ENCODE assay signal across 32 cellular contexts in genomic region chr10:131115801-131116200, GRCh38.
"Had no signal": no experiment of that assay in that cellular context is flagged by ENCODE, and none has a peak within 500 bp of the region (broad histone marks: within the 10 kb centered on the region; RNA-seq: fewer than 3 reads in every experiment).

No MANE protein-coding gene starts in this region.

- H3K4me3 Mint-ChIP-seq: activated CD4-positive, alpha-beta memory T cell treated with anti-CD3 and anti-CD28 coated beads, Interleukin-2, amount 10 ng/mL, durations not matched to agents 7 days and 5 days; activated CD4-positive, alpha-beta T cell treated with anti-CD3 and anti-CD28 coated beads, Interleukin-2, amount 10 ng/mL, durations not matched to agents 7 days and 5 days; activated naive CD4-positive, alpha-beta T cell treated with anti-CD3 and anti-CD28 coated beads, Interleukin-2, amount 10 ng/mL, durations not matched to agents 7 days and 5 days; activated naive CD8-positive, alpha-beta T cell treated with anti-CD3 and anti-CD28 coated beads, Interleukin-2, amount 10 ng/mL, durations not matched to agents 7 days and 5 days; activated T-cell treated with anti-CD3 and anti-CD28 coated beads, Interleukin-2, amount 50 U/mL, for 24 hours; activated T-cell treated with anti-CD3 and anti-CD28 coated beads, Interleukin-2, amount 50 U/mL, for 72 hours; brain; dendritic cell treated with granulocyte-macrophage colony-stimulating factor and Interleukin-4, amounts not matched to agents 40 ng/mL and 50 ng/mL, for 4 days; effector memory CD8-positive, alpha-beta T cell; T-cell; T-helper 1 cell treated with Interleukin-12 subunit alpha and Interleukin-12 subunit beta and Interleukin-4 antibody, amounts not matched to agents 30 μg/mL and 1 μg/mL, for 36 hours had no signal

- H3K27me3 ChIP-seq: ascending aorta, breast epithelium, cardiac muscle cell, colonic mucosa, esophagus squamous epithelium had no signal

- H3K36me3 Mint-ChIP-seq: activated naive CD4-positive, alpha-beta T cell treated with anti-CD3 and anti-CD28 coated beads, Interleukin-2, amount 10 ng/mL, durations not matched to agents 7 days and 5 days; activated naive CD4-positive, alpha-beta T cell treated with anti-CD3 and anti-CD28 coated beads, Interleukin-2, amount 50 U/mL, for 72 hours; activated naive CD8-positive, alpha-beta T cell treated with anti-CD3 and anti-CD28 coated beads, Interleukin-2, amount 10 ng/mL, durations not matched to agents 7 days and 5 days; brain; T-cell had no signal

- H3K27ac ChIP-seq: ascending aorta, breast epithelium, cardiac muscle cell, colonic mucosa, dorsolateral prefrontal cortex, esophagus squamous epithelium had no signal

- H3K4me3 ChIP-seq: ascending aorta, breast epithelium, cardiac muscle cell, colonic mucosa, dorsolateral prefrontal cortex, esophagus squamous epithelium had no signal

- H3K27ac Mint-ChIP-seq: activated CD4-positive, alpha-beta memory T cell treated with anti-CD3 and anti-CD28 coated beads, Interleukin-2, amount 10 ng/mL, durations not matched to agents 7 days and 5 days; activated CD4-positive, alpha-beta T cell treated with anti-CD3 and anti-CD28 coated beads, Interleukin-2, amount 10 ng/mL, durations not matched to agents 7 days and 5 days; activated naive CD4-positive, alpha-beta T cell treated with anti-CD3 and anti-CD28 coated beads, Interleukin-2, amount 10 ng/mL, durations not matched to agents 7 days and 5 days; activated naive CD8-positive, alpha-beta T cell treated with anti-CD3 and anti-CD28 coated beads, Interleukin-2, amount 10 ng/mL, durations not matched to agents 7 days and 5 days; activated T-cell treated with anti-CD3 and anti-CD28 coated beads, Interleukin-2, amount 50 U/mL, for 24 hours; activated T-cell treated with anti-CD3 and anti-CD28 coated beads, Interleukin-2, amount 50 U/mL, for 72 hours; dendritic cell treated with granulocyte-macrophage colony-stimulating factor and Interleukin-4, amounts not matched to agents 40 ng/mL and 50 ng/mL, for 4 days; effector memory CD8-positive, alpha-beta T cell; T-cell; T-helper 1 cell treated with Interleukin-12 subunit alpha and Interleukin-12 subunit beta and Interleukin-4 antibody, amounts not matched to agents 30 μg/mL and 1 μg/mL, for 36 hours had no signal

- H3K9me3 ChIP-seq: ascending aorta, breast epithelium, colonic mucosa, esophagus squamous epithelium had no signal

- H3K36me3 ChIP-seq: ascending aorta, breast epithelium, cardiac muscle cell, colonic mucosa, esophagus squamous epithelium had no signal

- H3K4me1 Mint-ChIP-seq: activated CD4-positive, alpha-beta memory T cell treated with anti-CD3 and anti-CD28 coated beads, Interleukin-2, amount 10 ng/mL, durations not matched to agents 7 days and 5 days; activated CD4-positive, alpha-beta T cell treated with anti-CD3 and anti-CD28 coated beads, Interleukin-2, amount 10 ng/mL, durations not matched to agents 7 days and 5 days; activated naive CD4-positive, alpha-beta T cell treated with anti-CD3 and anti-CD28 coated beads, Interleukin-2, amount 10 ng/mL, durations not matched to agents 7 days and 5 days; activated naive CD8-positive, alpha-beta T cell treated with anti-CD3 and anti-CD28 coated beads, Interleukin-2, amount 10 ng/mL, durations not matched to agents 7 days and 5 days had no signal

- H3K9me3 Mint-ChIP-seq: activated CD4-positive, alpha-beta T cell treated with anti-CD3 and anti-CD28 coated beads, Interleukin-2, amount 10 ng/mL, durations not matched to agents 7 days and 5 days; activated naive CD4-positive, alpha-beta T cell treated with anti-CD3 and anti-CD28 coated beads, Interleukin-2, amount 10 ng/mL, durations not matched to agents 7 days and 5 days; activated naive CD4-positive, alpha-beta T cell treated with anti-CD3 and anti-CD28 coated beads, Interleukin-2, amount 50 U/mL, for 72 hours; activated naive CD8-positive, alpha-beta T cell treated with anti-CD3 and anti-CD28 coated beads, Interleukin-2, amount 10 ng/mL, durations not matched to agents 7 days and 5 days; activated T-cell treated with anti-CD3 and anti-CD28 coated beads, Interleukin-2, amount 50 U/mL, for 24 hours; activated T-cell treated with anti-CD3 and anti-CD28 coated beads, Interleukin-2, amount 50 U/mL, for 72 hours; dendritic cell treated with granulocyte-macrophage colony-stimulating factor and Interleukin-4, amounts not matched to agents 40 ng/mL and 50 ng/mL, for 4 days; T-cell; T-helper 1 cell treated with Interleukin-12 subunit alpha and Interleukin-12 subunit beta and Interleukin-4 antibody, amounts not matched to agents 30 μg/mL and 1 μg/mL, for 36 hours had no signal

- H3K4me1 ChIP-seq: ascending aorta, breast epithelium, colonic mucosa, esophagus squamous epithelium had no signal

- DNase-seq: activated CD4-positive, alpha-beta memory T cell treated with anti-CD3 and anti-CD28 coated beads, Interleukin-2, amount 10 ng/mL, durations not matched to agents 7 days and 5 days; activated CD4-positive, alpha-beta T cell treated with anti-CD3 and anti-CD28 coated beads for 1 hour; activated CD4-positive, alpha-beta T cell treated with anti-CD3 and anti-CD28 coated beads for 4 hours; activated CD4-positive, alpha-beta T cell treated with anti-CD3 and anti-CD28 coated beads, Interleukin-2, amount 10 ng/mL, durations not matched to agents 7 days and 5 days; activated CD4-positive, alpha-beta T cell treated with anti-CD3 and anti-CD28 coated beads, Interleukin-2, amount 50 U/mL, for 4 hours; activated CD8-positive, alpha-beta memory T cell treated with anti-CD3 and anti-CD28 coated beads, Interleukin-2, amount 50 U/mL, for 48 hours; activated gamma-delta T cell; activated naive CD4-positive, alpha-beta T cell; activated naive CD4-positive, alpha-beta T cell treated with anti-CD3 and anti-CD28 coated beads, Interleukin-2, amount 10 ng/mL, durations not matched to agents 7 days and 5 days; activated naive CD8-positive, alpha-beta T cell treated with anti-CD3 and anti-CD28 coated beads, Interleukin-2, amount 10 ng/mL, durations not matched to agents 7 days and 5 days; activated T-cell treated with anti-CD3 and anti-CD28 coated beads for 4 hours; activated T-cell treated with anti-CD3 and anti-CD28 coated beads, Interleukin-2, amount 50 U/mL, for 24 hours; activated T-cell treated with anti-CD3 and anti-CD28 coated beads, Interleukin-2, amount 50 U/mL, for 72 hours; central memory CD4-positive, alpha-beta T cell; cerebellar nuclear complex; colonic mucosa; dorsolateral prefrontal cortex; effector CD4-positive, alpha-beta T cell; effector memory CD8-positive, alpha-beta T cell; erythroblast; esophagus squamous epithelium; head of caudate nucleus; SW 1271; T-cell; T1000 had no signal

- ATAC-seq: activated naive CD4-positive, alpha-beta T cell treated with anti-CD3 and anti-CD28 coated beads, Interleukin-2, amount 50 U/mL, for 72 hours; activated T-cell treated with anti-CD3 and anti-CD28 coated beads, Interleukin-2, amount 50 U/mL, for 72 hours; effector memory CD8-positive, alpha-beta T cell; T-cell had no signal

- H3K27me3 Mint-ChIP-seq: activated CD4-positive, alpha-beta memory T cell treated with anti-CD3 and anti-CD28 coated beads, Interleukin-2, amount 10 ng/mL, durations not matched to agents 7 days and 5 days; activated CD4-positive, alpha-beta T cell treated with anti-CD3 and anti-CD28 coated beads, Interleukin-2, amount 10 ng/mL, durations not matched to agents 7 days and 5 days; activated naive CD4-positive, alpha-beta T cell treated with anti-CD3 and anti-CD28 coated beads, Interleukin-2, amount 10 ng/mL, durations not matched to agents 7 days and 5 days; activated naive CD8-positive, alpha-beta T cell treated with anti-CD3 and anti-CD28 coated beads, Interleukin-2, amount 10 ng/mL, durations not matched to agents 7 days and 5 days; activated T-cell treated with anti-CD3 and anti-CD28 coated beads, Interleukin-2, amount 50 U/mL, for 24 hours; brain; dendritic cell treated with granulocyte-macrophage colony-stimulating factor and Interleukin-4, amounts not matched to agents 40 ng/mL and 50 ng/mL, for 4 days; effector memory CD8-positive, alpha-beta T cell; T-cell had no signal
